ENCODE assay signal across 29 cellular contexts in the genomic region with DNA sequence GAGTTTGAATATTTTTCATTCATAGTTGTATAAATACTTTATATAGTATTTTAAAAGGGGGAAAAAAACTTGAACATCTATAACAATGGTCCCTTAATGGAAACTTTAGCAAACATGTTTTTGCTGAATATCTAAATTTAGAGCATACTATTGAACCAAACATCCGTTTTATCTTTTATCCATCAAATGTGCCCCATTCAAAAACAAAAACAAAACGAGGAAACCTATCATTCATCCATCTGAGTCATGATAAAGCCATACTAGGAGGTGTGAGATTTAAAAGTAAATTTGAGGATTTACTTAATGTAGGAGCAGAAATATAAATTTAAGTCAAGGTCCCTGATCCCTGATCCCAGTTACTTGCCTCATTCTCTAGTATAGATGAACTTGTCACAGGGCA.
"Had no signal": no experiment of that assay in that cellular context is flagged by ENCODE, and none has a peak within 500 bp of the region (broad histone marks: within the 10 kb centered on the region; RNA-seq: fewer than 3 reads in every experiment).

No MANE protein-coding gene starts in this region.

- FAIRE-seq: urothelium cell line had no signal

- H3K9me3 ChIP-seq: neutrophil, psoas muscle, right lobe of liver, stomach, thoracic aorta, thyroid gland, tibial nerve, upper lobe of left lung, vagina had no signal

- H3K36me3 ChIP-seq: neutrophil, right lobe of liver, spleen, stomach, thoracic aorta, thyroid gland, tibial nerve, upper lobe of left lung, vagina had no signal

- H3K4me1 ChIP-seq: parathyroid adenoma, psoas muscle, right lobe of liver, spleen, stomach, thyroid gland, tibial nerve, upper lobe of left lung, vagina had no signal

- H3K9ac ChIP-seq: parathyroid adenoma had no signal

- H3K79me2 ChIP-seq: parathyroid adenoma had no signal

- H3K27ac ChIP-seq: neutrophil, parathyroid adenoma, psoas muscle, right lobe of liver, skin epidermis, spleen, stomach, thoracic aorta, thyroid gland, tibial nerve, upper lobe of left lung, vagina had no signal

- H3K4me3 ChIP-seq: psoas muscle, right lobe of liver, skin epidermis, smooth muscle cell, spleen, stomach, thoracic aorta, thyroid gland, tibial nerve, upper lobe of left lung, vagina had no signal

- DNase-seq: naive B cell; naive thymus-derived CD8-positive, alpha-beta T cell; nephron progenitor cell; nucleus accumbens; posterior cingulate gyrus; psoas muscle; right cardiac atrium; right lobe of liver; spleen; stimulated activated CD4-positive, alpha-beta T cell treated with anti-CD3 and anti-CD28 coated beads, Interleukin-12 subunit alpha, Interleukin-12 subunit beta, amount 100 ng/mL, for 4 hours; stimulated activated CD4-positive, alpha-beta T cell treated with anti-CD3 and anti-CD28 coated beads, Interleukin-2, amount 100 ng/mL, for 24 hours; stimulated activated CD4-positive, alpha-beta T cell treated with anti-CD3 and anti-CD28 coated beads, Interleukin-2, amount 100 ng/mL, for 48 hours; stimulated activated CD4-positive, alpha-beta T cell treated with anti-CD3 and anti-CD28 coated beads, Interleukin-4, amount 100 ng/mL, for 24 hours; stimulated activated naive B cell treated with anti-CD40 and anti-IgM and Interleukin-4, amounts not matched to agents 10 μg/mL and 1 μg/mL and 100 μg/mL, for 72 hours; stimulated activated naive CD4-positive, alpha-beta T cell treated with Interleukin-2 at 50 U/mL for 16 hours; stomach; thyroid gland; trophoblast cell; upper lobe of left lung had no signal

- H2AFZ ChIP-seq: parathyroid adenoma had no signal

- ATAC-seq: naive thymus-derived CD8-positive, alpha-beta T cell; natural killer cell treated with Interleukin-12 subunit alpha and Interleukin-12 subunit beta and Interleukin-15 and Interleukin-18, amount 100 ng/mL, for 72 hours; psoas muscle; right cardiac atrium; right lobe of liver; stimulated activated effector memory CD8-positive, alpha-beta T cell treated with anti-CD3 and anti-CD28 coated beads, Interleukin-12 subunit alpha, Interleukin-12 subunit beta, amount 100 ng/mL, for 72 hours; stimulated activated naive B cell treated with anti-CD40 and anti-IgM and Interleukin-4, amounts not matched to agents 10 μg/mL and 1 μg/mL and 100 μg/mL, for 72 hours had no signal

- H3K4me2 ChIP-seq: smooth muscle cell had no signal

- H3K27me3 ChIP-seq: neutrophil, right lobe of liver, spleen, stomach, thyroid gland, tibial nerve, upper lobe of left lung, vagina had no signal
